ENCODE assay signal across 12 cellular contexts in genomic region chr6:484086-484728, GRCh38.
DNase-seq lines count a peak whose midpoint lies in the region; ATAC-seq, FAIRE-seq and TF ChIP-seq lines count a peak whose summit lies in the region.
"Had no signal": no experiment of that assay in that cellular context is flagged by ENCODE, and none has a peak within 500 bp of the region (broad histone marks: within the 10 kb centered on the region; RNA-seq: fewer than 3 reads in every experiment).

No MANE protein-coding gene starts in this region.

- H3K4me3 Mint-ChIP-seq in CD4-positive, CD25-positive, alpha-beta regulatory T cell, result no peak overlapping the region
- H3K4me3 Mint-ChIP-seq: CD8-positive, alpha-beta memory T cell had no signal

- peak overlapping the region in 2 of 3 donors; percentile 0 to 21 for H3K27ac Mint-ChIP-seq in CD4-positive, CD25-positive, alpha-beta regulatory T cell
- H3K27ac Mint-ChIP-seq: CD8-positive, alpha-beta memory T cell had no signal

- peaks cover 8% of the 10 kb centered on the region for H3K4me1 ChIP-seq in CD4-positive, CD25-positive, alpha-beta regulatory T cell (ENCODE audit: control insufficient read depth, insufficient read depth, low read length, poor library complexity, severe bottlenecking)
- no peaks in the 10 kb centered on the region for H3K4me1 ChIP-seq in ascending aorta
- H3K4me1 ChIP-seq: foreskin keratinocyte had no signal

- no peak overlapping the region for H3K4me3 ChIP-seq in CD4-positive, CD25-positive, alpha-beta regulatory T cell (ENCODE audit: low read depth, low read length)
- H3K4me3 ChIP-seq in bronchial epithelial cell (ENCODE audit: low read depth, low read length), result no peak overlapping the region
- no peak overlapping the region for H3K4me3 ChIP-seq in ascending aorta

- no peaks in the 10 kb centered on the region for H3K9me3 Mint-ChIP-seq in CD4-positive, CD25-positive, alpha-beta regulatory T cell
- H3K9me3 Mint-ChIP-seq: CD8-positive, alpha-beta memory T cell had no signal

- DNase-seq in CD4-positive, CD25-positive, alpha-beta regulatory T cell, result peak in 1 of 3 donors; percentile 48
- DNase-seq in GM10266 (ENCODE audit: extremely low spot score) (peak; percentile 36), NCI-H345 (lab: John Stamatoyannopoulos, UW) (peak; percentile 59), bronchial epithelial cell (ENCODE audit: low read depth) (peak; percentile 55), NCI-H82 treated with DMSO at 0.1 percent for 48 hours (lab: John Stamatoyannopoulos, UW; ENCODE audit: unreplicated experiment) (no peak), frontal cortex (ENCODE audit: low spot score in 2 of 2) (no peak), ascending aorta (ENCODE audit: low spot score in 2 of 2) (no peak)
- DNase-seq: CD8-positive, alpha-beta memory T cell; kidney; naive thymus-derived CD4-positive, alpha-beta T cell had no signal

- H3K9me3 ChIP-seq in CD4-positive, CD25-positive, alpha-beta regulatory T cell (ENCODE audit: control insufficient read depth in 2 of 2, low read length in 2 of 2), result no peaks in the 10 kb centered on the region
- H3K9me3 ChIP-seq in ascending aorta, result peaks cover 0 to 11% of the 10 kb centered on the region in 2 donors

- no peak for FAIRE-seq in bronchial epithelial cell (lab: Jason Lieb, UNC)
- FAIRE-seq in frontal cortex (lab: Jason Lieb, UNC), result no peak
- FAIRE-seq: kidney had no signal

- no peak overlapping the region for H3K27ac ChIP-seq in CD4-positive, CD25-positive, alpha-beta regulatory T cell (ENCODE audit: insufficient read depth, low read length, poor library complexity, severe bottlenecking)
- no peak overlapping the region for H3K27ac ChIP-seq in ascending aorta
- H3K27ac ChIP-seq: foreskin keratinocyte had no signal

- intact Hi-C loops in ascending aorta (cut with DNase I), result no loop called here

- H3K36me3 ChIP-seq in CD4-positive, CD25-positive, alpha-beta regulatory T cell (ENCODE audit: control insufficient read depth, insufficient read depth, low read length), result peaks cover 34% of the 10 kb centered on the region
- peaks cover 6% of the 10 kb centered on the region for H3K36me3 ChIP-seq in bronchial epithelial cell (ENCODE audit: control insufficient read depth, insufficient read depth, low read length)
- H3K36me3 ChIP-seq in ascending aorta, result peaks cover 25 to 50% of the 10 kb centered on the region in 2 donors

- TF ChIP-seq CTCF in GM10266 (IDR thresholded peaks at IDR 0.05; ENCODE audit: control insufficient read depth, insufficient read depth, low read depth, missing control alignments) (no peak), bronchial epithelial cell (IDR thresholded peaks at IDR 0.05; ENCODE audit: insufficient read depth, low read length, severe bottlenecking) (no peak), ascending aorta (IDR thresholded peaks at IDR 0.05) (no peak)

- H3K4me1 Mint-ChIP-seq in CD4-positive, CD25-positive, alpha-beta regulatory T cell, result peaks cover 20 to 36% (median 29%) of the 10 kb centered on the region in 4 donors

- peaks cover 14% of the 10 kb centered on the region for H3K36me3 Mint-ChIP-seq in CD4-positive, CD25-positive, alpha-beta regulatory T cell

- ATAC-seq in CD4-positive, CD25-positive, alpha-beta regulatory T cell (ENCODE audit: low read depth in 2 of 2), result no peak
- ATAC-seq in GM18867 (IDR thresholded peaks at IDR 0.05; ENCODE audit: unreplicated experiment), result no peak
- ATAC-seq: foreskin keratinocyte; naive thymus-derived CD4-positive, alpha-beta T cell had no signal

- H3K27me3 Mint-ChIP-seq in CD4-positive, CD25-positive, alpha-beta regulatory T cell, result no peaks in the 10 kb centered on the region
- H3K27me3 Mint-ChIP-seq: CD8-positive, alpha-beta memory T cell; naive thymus-derived CD4-positive, alpha-beta T cell had no signal

- H3K27me3 ChIP-seq in CD4-positive, CD25-positive, alpha-beta regulatory T cell (ENCODE audit: control insufficient read depth, insufficient read depth, low read length), result no peaks in the 10 kb centered on the region
- no peaks in the 10 kb centered on the region for H3K27me3 ChIP-seq in bronchial epithelial cell (ENCODE audit: control insufficient read depth, insufficient read depth, low read length)
- H3K27me3 ChIP-seq in ascending aorta, result no peaks in the 10 kb centered on the region
- H3K27me3 ChIP-seq: foreskin keratinocyte had no signal

Comparison
In these comparisons a context has a peak if more than half of its experiments do, and no peak if none do; other contexts are left out.
1. DNase-seq: peak in GM10266 (single experiment), NCI-H345 (single experiment) and bronchial epithelial cell (single experiment); none in NCI-H82 treated with DMSO at 0.1 percent for 48 hours (single experiment), frontal cortex (0 of 2) and ascending aorta (0 of 2).